Comparison of ENCODE assay signal across 18 cellular contexts in the genomic region with DNA sequence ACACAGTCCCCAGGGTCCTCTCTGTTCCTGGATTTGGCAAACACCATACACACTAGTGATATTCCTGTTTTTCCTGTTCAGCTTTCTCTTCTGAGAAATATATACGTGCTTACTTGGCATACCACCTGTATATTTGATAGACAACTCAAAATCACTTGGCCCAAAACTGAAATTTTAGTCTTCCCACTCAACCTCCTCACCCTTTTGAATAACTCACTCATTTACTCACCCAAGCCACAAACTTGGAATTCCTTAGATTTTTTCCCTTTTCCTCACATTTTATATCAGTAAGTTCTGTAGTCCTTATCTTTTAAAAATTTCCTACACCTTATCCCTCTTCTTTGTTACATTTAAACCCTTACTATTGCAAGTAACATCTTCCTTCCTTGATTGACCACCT.
DNase-seq lines count a peak whose midpoint lies in the region; ATAC-seq and TF ChIP-seq lines count a peak whose summit lies in the region.
"Had no signal": no experiment of that assay in that cellular context is flagged by ENCODE, and none has a peak within 500 bp of the region (broad histone marks: within the 10 kb centered on the region; RNA-seq: fewer than 3 reads in every experiment).

No MANE protein-coding gene starts in this region.

- no peaks in the 10 kb centered on the region for H3K79me2 ChIP-seq in osteoblast (ENCODE audit: insufficient read depth, low read length)

- H3K9me3 ChIP-seq in osteoblast (ENCODE audit: low read depth, low read length) (no peaks in the 10 kb centered on the region), colonic mucosa (no peaks in the 10 kb centered on the region)
- H3K9me3 ChIP-seq: HAP-1, SK-N-SH had no signal

- H3K36me3 ChIP-seq in osteoblast (ENCODE audit: insufficient read depth, low read length) (no peaks in the 10 kb centered on the region), colonic mucosa (no peaks in the 10 kb centered on the region)
- H3K36me3 ChIP-seq: HAP-1 had no signal

- H4K20me1 ChIP-seq in osteoblast (ENCODE audit: insufficient read depth, low read length) = no peaks in the 10 kb centered on the region

- ATAC-seq in HG02840 (IDR thresholded peaks at IDR 0.05; ENCODE audit: low FRiP score, unreplicated experiment) = no peak
- ATAC-seq in HG03097 (IDR thresholded peaks at IDR 0.05; ENCODE audit: low FRiP score, unreplicated experiment) = no peak
- ATAC-seq: GM23338, Panc1 had no signal

- H3K27me3 ChIP-seq in osteoblast (ENCODE audit: insufficient read depth, low read length) (no peaks in the 10 kb centered on the region), colonic mucosa (no peaks in the 10 kb centered on the region)

- intact Hi-C loops in colonic mucosa (cut with DNase I) = no loop called here

- no peak for TF ChIP-seq CTCF in osteoblast (IDR thresholded peaks at IDR 0.05; ENCODE audit: extremely low read depth, low read depth, low read length)
- TF ChIP-seq CTCF in colonic mucosa (IDR thresholded peaks at IDR 0.05) = no peak

- no peak overlapping the region for H2AFZ ChIP-seq in osteoblast (ENCODE audit: low read length)
- H2AFZ ChIP-seq: GM23338 had no signal

- peak; percentile 52 for DNase-seq in NCI-H345 (lab: John Stamatoyannopoulos, UW)
- DNase-seq in NCI-H345 treated with DMSO at 0.1 percent for 48 hours (lab: John Stamatoyannopoulos, UW; ENCODE audit: unreplicated experiment) = no peak
- peak; percentile 2 for DNase-seq in EH (ENCODE audit: low read depth)
- peak; percentile 65 for DNase-seq in NCI-H226
- DNase-seq in osteoblast (ENCODE audit: insufficient read length, low spot score, missing footprints) = peak; percentile 39
- no peak for DNase-seq in colonic mucosa
- DNase-seq: GDM1, KG1, NCI-H1694, NCI-H2081 treated with DMSO at 0.1 percent for 48 hours, NCI-H446, SIG-M5, SK-N-SH had no signal

- H3K27ac ChIP-seq in osteoblast (ENCODE audit: low read depth, low read length) (no peak overlapping the region), colonic mucosa (no peak overlapping the region)

- no peak overlapping the region for H3K4me2 ChIP-seq in osteoblast (ENCODE audit: insufficient read depth, low read length)
- H3K4me2 ChIP-seq: GM23338, SK-N-SH had no signal

- H3K4me1 ChIP-seq in osteoblast (ENCODE audit: insufficient read depth, low read length) (no peaks in the 10 kb centered on the region), colonic mucosa (no peaks in the 10 kb centered on the region)
- H3K4me1 ChIP-seq: HAP-1 had no signal

- H3K4me3 ChIP-seq in osteoblast (ENCODE audit: insufficient read depth, low read length) = no peak overlapping the region
- H3K4me3 ChIP-seq in colonic mucosa = no peak overlapping the region
- H3K4me3 ChIP-seq: GM23338, HAP-1 had no signal

- H3K9ac ChIP-seq in colonic mucosa (ENCODE audit: low read depth in 2 of 2, low read length in 2 of 2) = no peak overlapping the region
- H3K9ac ChIP-seq: SK-N-SH had no signal

Comparison
In these comparisons a context has a peak if more than half of its experiments do, and no peak if none do; other contexts are left out.
1. DNase-seq: peak in NCI-H345 (single experiment), EH (single experiment), NCI-H226 (single experiment) and osteoblast (single experiment); none in NCI-H345 treated with DMSO at 0.1 percent for 48 hours (single experiment) and colonic mucosa (single experiment).